ENCODE assay signal across 15 cellular contexts in the genomic region with DNA sequence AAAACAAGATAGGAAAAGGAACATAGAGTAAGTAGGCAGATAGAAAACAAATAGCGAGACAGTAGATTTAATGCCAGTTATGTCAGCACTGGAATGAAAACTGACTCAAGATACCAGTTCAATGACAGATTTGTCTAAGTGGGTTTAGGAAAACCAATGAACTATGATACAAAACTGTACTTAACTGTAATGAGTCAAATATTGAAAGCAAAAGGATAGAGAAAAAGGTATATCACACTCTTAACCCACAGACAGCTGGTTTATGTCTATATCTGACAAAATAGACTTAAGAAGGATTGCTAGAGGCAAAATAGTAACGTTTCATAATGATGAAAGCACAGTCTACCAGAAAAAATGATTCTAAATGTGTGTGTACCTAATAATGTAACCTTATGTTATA. TPM values are rescaled to one million over a fixed set of nuclear protein-coding genes. Genes with fewer than 3 reads are reported as not detected.
DNase-seq lines count a peak whose midpoint lies in the region; ATAC-seq and TF ChIP-seq lines count a peak whose summit lies in the region.
"Had no signal": no experiment of that assay in that cellular context is flagged by ENCODE, and none has a peak within 500 bp of the region (broad histone marks: within the 10 kb centered on the region; RNA-seq: fewer than 3 reads in every experiment).

No MANE protein-coding gene starts in this region.

- H3K4me3 Mint-ChIP-seq in stimulated activated effector memory CD8-positive, alpha-beta T cell treated with anti-CD3 and anti-CD28 coated beads, Interleukin-12 subunit alpha, Interleukin-12 subunit beta, amount 100 ng/mL, for 72 hours: no peak overlapping the region
- H3K4me3 Mint-ChIP-seq: CD14-positive monocyte; CD8-positive, alpha-beta memory T cell; GM23338; IgD-negative memory B cell had no signal

- H3K27ac ChIP-seq in VCaP: peak overlapping the region; percentile 73

- ATAC-seq in activated naive CD4-positive, alpha-beta T cell treated with anti-CD3 and anti-CD28 coated beads, Interleukin-2, amount 50 U/mL, for 72 hours: peak; percentile 78 to 97
- ATAC-seq in stimulated activated effector memory CD8-positive, alpha-beta T cell treated with anti-CD3 and anti-CD28 coated beads, Interleukin-12 subunit alpha, Interleukin-12 subunit beta, amount 100 ng/mL, for 72 hours: peak; percentile 98
- no peak for ATAC-seq in HG03196 (IDR thresholded peaks at IDR 0.05; ENCODE audit: unreplicated experiment)
- ATAC-seq in GM21576 (IDR thresholded peaks at IDR 0.05; ENCODE audit: unreplicated experiment): no peak
- ATAC-seq: GM23338 had no signal

- no peak overlapping the region for H3K4me3 ChIP-seq in GM12865 (ENCODE audit: low read depth, low read length)
- H3K4me3 ChIP-seq: GM23338 had no signal

- no peak overlapping the region for H3K27ac Mint-ChIP-seq in activated naive CD4-positive, alpha-beta T cell treated with anti-CD3 and anti-CD28 coated beads, Interleukin-2, amount 50 U/mL, for 72 hours
- H3K27ac Mint-ChIP-seq in stimulated activated effector memory CD8-positive, alpha-beta T cell treated with anti-CD3 and anti-CD28 coated beads, Interleukin-12 subunit alpha, Interleukin-12 subunit beta, amount 100 ng/mL, for 72 hours: no peak overlapping the region
- H3K27ac Mint-ChIP-seq: GM23338 had no signal

- TF ChIP-seq CTCF in GM12865 (IDR thresholded peaks at IDR 0.05; ENCODE audit: insufficient read depth, low read depth, low read length, missing control alignments): no peak
- no peak for TF ChIP-seq CTCF in VCaP (conservative IDR thresholded peaks at IDR 0.05)

- DNase-seq in activated naive CD4-positive, alpha-beta T cell treated with anti-CD3 and anti-CD28 coated beads, Interleukin-2, amount 50 U/mL, for 72 hours (ENCODE audit: low spot score in 2 of 2): no peak
- DNase-seq in activated naive CD4-positive, alpha-beta T cell treated with anti-CD3 and anti-CD28 coated beads, Interleukin-2, amount 50 U/mL, for 16 hours: no peak
- DNase-seq in GM12865 (ENCODE audit: low read depth): peak; percentile 43
- DNase-seq in stimulated activated effector memory CD8-positive, alpha-beta T cell treated with anti-CD3 and anti-CD28 coated beads, Interleukin-12 subunit alpha, Interleukin-12 subunit beta, amount 100 ng/mL, for 72 hours (ENCODE audit: low spot score in 2 of 2): no peak
- DNase-seq: Caco-2; CD8-positive, alpha-beta memory T cell; DND-41; GDM1; H7 had no signal

- peaks cover 0 to 5% of the 10 kb centered on the region in 2 donors for H3K9me3 Mint-ChIP-seq in activated naive CD4-positive, alpha-beta T cell treated with anti-CD3 and anti-CD28 coated beads, Interleukin-2, amount 50 U/mL, for 72 hours
- H3K9me3 Mint-ChIP-seq in stimulated activated effector memory CD8-positive, alpha-beta T cell treated with anti-CD3 and anti-CD28 coated beads, Interleukin-12 subunit alpha, Interleukin-12 subunit beta, amount 100 ng/mL, for 72 hours: no peaks in the 10 kb centered on the region
- H3K9me3 Mint-ChIP-seq: CD8-positive, alpha-beta memory T cell; GM23338 had no signal

- H3K36me3 Mint-ChIP-seq in activated naive CD4-positive, alpha-beta T cell treated with anti-CD3 and anti-CD28 coated beads, Interleukin-2, amount 50 U/mL, for 72 hours: peaks cover 0 to under 1% of the 10 kb centered on the region in 2 donors
- no peaks in the 10 kb centered on the region for H3K36me3 Mint-ChIP-seq in stimulated activated effector memory CD8-positive, alpha-beta T cell treated with anti-CD3 and anti-CD28 coated beads, Interleukin-12 subunit alpha, Interleukin-12 subunit beta, amount 100 ng/mL, for 72 hours

- peaks cover 13% of the 10 kb centered on the region for H3K4me1 Mint-ChIP-seq in stimulated activated effector memory CD8-positive, alpha-beta T cell treated with anti-CD3 and anti-CD28 coated beads, Interleukin-12 subunit alpha, Interleukin-12 subunit beta, amount 100 ng/mL, for 72 hours
- H3K4me1 Mint-ChIP-seq: GM23338 had no signal

RNA-seq across cellular contexts. Expression of a gene that starts 38.2 kb away (rescaled TPM):
- total RNA-seq in activated naive CD4-positive, alpha-beta T cell treated with anti-CD3 and anti-CD28 coated beads, Interleukin-2, amount 50 U/mL, for 72 hours: 10 to 100 TPM in 1 of 2 donors, 1 to 10 TPM in 1; 7.4 to 10.6 TPM

Comparison
In these comparisons a context has a peak if more than half of its experiments do, and no peak if none do; other contexts are left out.
1. ATAC-seq: peak in activated naive CD4-positive, alpha-beta T cell treated with anti-CD3 and anti-CD28 coated beads, Interleukin-2, amount 50 U/mL, for 72 hours (2 of 2) and stimulated activated effector memory CD8-positive, alpha-beta T cell treated with anti-CD3 and anti-CD28 coated beads, Interleukin-12 subunit alpha, Interleukin-12 subunit beta, amount 100 ng/mL, for 72 hours (single experiment); none in HG03196 (single experiment) and GM21576 (single experiment).